ENCODE assay signal across 7 cellular contexts in the genomic region with DNA sequence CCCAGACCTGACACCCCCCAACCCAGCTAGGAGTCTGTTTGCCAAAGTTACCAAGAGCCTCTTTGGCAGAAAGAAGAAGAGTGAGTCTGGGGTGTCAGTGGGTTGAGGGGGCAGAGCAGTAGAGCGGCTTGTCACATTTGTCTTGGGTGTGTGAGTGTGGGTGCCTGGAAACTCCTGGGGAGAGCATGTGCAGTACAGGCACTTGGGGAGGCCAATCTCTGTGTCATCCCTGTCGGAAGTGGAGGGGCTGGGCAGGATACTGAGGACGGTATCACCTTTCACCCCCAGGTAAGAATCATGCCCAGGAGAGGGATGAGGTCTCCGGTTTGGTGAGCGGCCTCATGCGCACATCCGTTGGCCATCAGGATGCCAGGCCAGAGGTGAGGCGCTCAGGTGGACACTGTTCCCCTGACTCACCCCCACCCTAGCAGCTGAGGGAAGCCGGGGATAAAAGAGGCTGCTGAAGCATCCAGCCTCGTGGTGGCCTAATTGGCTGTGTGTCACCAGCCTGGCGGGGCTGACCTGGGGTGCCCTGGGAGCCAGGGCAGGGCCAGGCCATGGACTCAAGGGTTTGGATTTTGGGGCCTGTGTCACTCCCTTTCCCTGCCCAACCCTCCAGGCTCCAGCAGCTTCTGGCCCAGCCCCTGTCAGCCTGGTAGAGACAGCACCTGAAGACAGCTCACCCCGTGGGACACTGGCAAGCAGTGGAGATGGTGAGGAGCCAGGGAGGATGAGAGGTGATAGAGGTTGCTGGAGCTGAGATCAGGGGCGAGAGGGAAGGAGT. TPM values are rescaled to one million over a fixed set of nuclear protein-coding genes. Genes with fewer than 3 reads are reported as not detected.
A peak's percentile ranks its signal among the peaks of the same experiment; 100 is the strongest.
DNase-seq lines count a peak whose midpoint lies in the region; ATAC-seq and TF ChIP-seq lines count a peak whose summit lies in the region.
"Had no signal": no experiment of that assay in that cellular context is flagged by ENCODE, and none has a peak within 500 bp of the region (broad histone marks: within the 10 kb centered on the region; RNA-seq: fewer than 3 reads in every experiment).

No MANE protein-coding gene starts in this region.

- no peak for ATAC-seq in Right ventricle myocardium superior (ENCODE audit: poor library complexity)
- no peak for ATAC-seq in upper lobe of right lung
- no peak for ATAC-seq in GM18909 (IDR thresholded peaks at IDR 0.05; ENCODE audit: poor library complexity, unreplicated experiment)

- peaks cover 15% of the 10 kb centered on the region for H3K9me3 Mint-ChIP-seq in glutamatergic neuron (ENCODE audit: unreplicated experiment)

- H3K36me3 Mint-ChIP-seq in glutamatergic neuron (ENCODE audit: unreplicated experiment) = peaks cover 6% of the 10 kb centered on the region

- H3K27me3 ChIP-seq in upper lobe of right lung = no peaks in the 10 kb centered on the region

- H3K4me1 Mint-ChIP-seq in glutamatergic neuron (ENCODE audit: low read depth, unreplicated experiment) = peaks cover 31% of the 10 kb centered on the region

- H3K36me3 ChIP-seq in upper lobe of right lung = peaks cover 44% of the 10 kb centered on the region

- peak overlapping the region; percentile 91 for H3K4me3 Mint-ChIP-seq in glutamatergic neuron (ENCODE audit: unreplicated experiment)

- TF ChIP-seq CTCF in glutamatergic neuron (IDR thresholded peaks at IDR 0.05; ENCODE audit: partially characterized antibody, unreplicated experiment) (no peak), upper lobe of right lung (IDR thresholded peaks at IDR 0.05) (no peak)

- H3K27ac ChIP-seq in upper lobe of right lung = peak overlapping the region; percentile 15

- peak overlapping the region; percentile 99 for H3K27ac Mint-ChIP-seq in glutamatergic neuron (ENCODE audit: unreplicated experiment)

- peak overlapping the region; percentile 84 for H3K4me3 ChIP-seq in upper lobe of right lung

- intact Hi-C loops in Right ventricle myocardium superior (cut with DNase I) = no loop called here
- intact Hi-C loops in cardiac septum (cut with DNase I) = loop anchor here (5.0 to 10.0 kb wide), 2 partner anchors 209 to 501 kb away; partner anchors contain the start of genes HECTD3 and UROD
- intact Hi-C loops in upper lobe of right lung (cut with DNase I) = no loop called here

- H3K9me3 ChIP-seq in upper lobe of right lung = no peaks in the 10 kb centered on the region

- H3K27me3 Mint-ChIP-seq in glutamatergic neuron (ENCODE audit: unreplicated experiment) = peaks cover 16% of the 10 kb centered on the region

- DNase-seq in Right ventricle myocardium superior (peak; percentile 41), cardiac septum (ENCODE audit: low spot score) (no peak), glutamatergic neuron (no peak), upper lobe of right lung (peak; percentile 58)
- DNase-seq in stimulated activated CD4-positive, alpha-beta T cell treated with anti-CD3 and anti-CD28 coated beads, Interleukin-4, amount 100 ng/mL, for 4 hours = no peak
- DNase-seq: Kasumi-1 had no signal

- peaks cover 60% of the 10 kb centered on the region for H3K4me1 ChIP-seq in upper lobe of right lung

RNA-seq across cellular contexts. Expression of gene PLK3, which starts 3.3 kb away (rescaled TPM):
- total RNA-seq in Right ventricle myocardium superior = 6.2 TPM
- total RNA-seq in cardiac septum = 8.4 TPM
- 89.3 TPM for total RNA-seq in glutamatergic neuron (ENCODE audit: unreplicated experiment)
- 38.8 TPM for total RNA-seq in upper lobe of right lung

RNA-seq across cellular contexts. Expression of gene DYNLT4, which starts 3.6 kb away (rescaled TPM):
- total RNA-seq in Right ventricle myocardium superior = 1.1 TPM
- total RNA-seq in cardiac septum = not detected
- total RNA-seq in glutamatergic neuron (ENCODE audit: unreplicated experiment) = not detected
- not detected for total RNA-seq in upper lobe of right lung

RNA-seq across cellular contexts. Expression of gene BTBD19, which starts 4.8 kb away (rescaled TPM):
- total RNA-seq in Right ventricle myocardium superior = 1.9 TPM
- 4.4 TPM for total RNA-seq in cardiac septum
- total RNA-seq in glutamatergic neuron (ENCODE audit: unreplicated experiment) = 5.9 TPM
- total RNA-seq in upper lobe of right lung = 9.2 TPM

RNA-seq across cellular contexts. Expression of gene BEST4, which starts 15.5 kb away (rescaled TPM):
- total RNA-seq in Right ventricle myocardium superior (not detected), cardiac septum (0.11 TPM), glutamatergic neuron (ENCODE audit: unreplicated experiment) (0.88 TPM), upper lobe of right lung (not detected)

RNA-seq across cellular contexts. Expression of gene RPS8, which starts 28.2 kb away (rescaled TPM):
- total RNA-seq in Right ventricle myocardium superior = 674 TPM
- total RNA-seq in cardiac septum = 581 TPM
- 988 TPM for total RNA-seq in glutamatergic neuron (ENCODE audit: unreplicated experiment)
- total RNA-seq in upper lobe of right lung = 1,338 TPM

Comparison
In these comparisons a context has a peak if more than half of its experiments do, and no peak if none do; other contexts are left out.
1. DNase-seq: peak in Right ventricle myocardium superior (single experiment) and upper lobe of right lung (single experiment); none in cardiac septum (single experiment), glutamatergic neuron (single experiment) and stimulated activated CD4-positive, alpha-beta T cell treated with anti-CD3 and anti-CD28 coated beads, Interleukin-4, amount 100 ng/mL, for 4 hours (0 of 2).